ENCODE assay signal across 24 cellular contexts in genomic region chr17:36459045-36459444, GRCh38. TPM values are rescaled to one million over a fixed set of nuclear protein-coding genes. Genes with fewer than 3 reads are reported as not detected.
DNase-seq lines count a peak whose midpoint lies in the region; ATAC-seq and TF ChIP-seq lines count a peak whose summit lies in the region.
"Had no signal": no experiment of that assay in that cellular context is flagged by ENCODE, and none has a peak within 500 bp of the region (broad histone marks: within the 10 kb centered on the region; RNA-seq: fewer than 3 reads in every experiment).

No MANE protein-coding gene starts in this region.

- H2AFZ ChIP-seq in IMR-90 (replicated peaks; ENCODE audit: low read length, poor library complexity): peak overlapping the region; percentile 14

- no peak overlapping the region for H3K4ac ChIP-seq in IMR-90 (ENCODE audit: low read depth, low read length)

- H3K36me3 ChIP-seq in IMR-90 (ENCODE audit: control insufficient read depth, insufficient read depth, low read length) (no peaks in the 10 kb centered on the region), A673 (ENCODE audit: insufficient read depth, low read length, poor library complexity, severe bottlenecking) (no peaks in the 10 kb centered on the region)
- H3K36me3 ChIP-seq: BE2C, BLaER1 had no signal

- H4K8ac ChIP-seq in IMR-90 (ENCODE audit: low read depth in 2 of 2, low read length in 2 of 2): no peak overlapping the region

- H2BK20ac ChIP-seq in IMR-90 (ENCODE audit: low read depth, low read length): no peak overlapping the region

- H2BK5ac ChIP-seq in IMR-90 (ENCODE audit: low read depth, low read length, poor library complexity, severe bottlenecking): no peak overlapping the region

- H3K9ac ChIP-seq in IMR-90 (ENCODE audit: low read depth, low read length): no peak overlapping the region
- H3K9ac ChIP-seq: BLaER1 had no signal

- intact Hi-C loops in IMR-90 (cut with micrococcal nuclease): no loop called here
- intact Hi-C loops in posterior vena cava (cut with DNase I): no loop called here
- intact Hi-C loops in A673 (cut with micrococcal nuclease; ENCODE audit: unreplicated experiment): no loop called here

- H4K91ac ChIP-seq in IMR-90 (ENCODE audit: insufficient read depth, low read depth, low read length): no peak overlapping the region

- no peak overlapping the region for H2BK15ac ChIP-seq in IMR-90 (ENCODE audit: low read depth, low read length)

- 63% methylated on average over 2 of the region's 5 CpGs; no CpG with 5 or more reads in 1 of the 2 experiments for WGBS in IMR-90 (ENCODE audit: extremely low coverage in 2 of 2, insufficient read length in 1 of 2), 2 experiments

- no TSS peak for BruUV-seq in IMR-90 (replicated peaks; lab: Mats Ljungman, UMichigan)
- BruUV-seq in A673 (replicated peaks; lab: Mats Ljungman, UMichigan): no TSS peak

- H3K9me1 ChIP-seq in IMR-90 (ENCODE audit: insufficient read depth, low read length): no peaks in the 10 kb centered on the region

- TF ChIP-seq CTCF in IMR-90 (conservative IDR thresholded peaks at IDR 0.05; ENCODE audit: low read depth, low read length) (no peak), A673 (conservative IDR thresholded peaks at IDR 0.05; ENCODE audit: low read depth, low read length) (no peak)

- CTCF ChIA-PET in IMR-90 (lab: Yijun Ruan, JAX) (no interaction called here), A673 (lab: Charles Lee) (no interaction called here)

- no peak for TF ChIP-seq RAD21 in IMR-90 (IDR thresholded peaks at IDR 0.05; ENCODE audit: low read length)

- H3K79me1 ChIP-seq in IMR-90 (ENCODE audit: low read depth in 1 of 2, low read length in 2 of 2): no peaks in the 10 kb centered on the region

- ATAC-seq in IMR-90 (ENCODE audit: low read depth): no peak
- ATAC-seq: A549, GM12878 had no signal

- H3K27me3 ChIP-seq in IMR-90 (ENCODE audit: control insufficient read depth, insufficient read depth, low read length) (no peaks in the 10 kb centered on the region), A673 (replicated peaks; ENCODE audit: insufficient read depth, low read depth, low read length, poor library complexity) (peaks cover 4% of the 10 kb centered on the region)
- H3K27me3 ChIP-seq: BLaER1 had no signal

- no peak overlapping the region for H2AK9ac ChIP-seq in IMR-90 (replicated peaks; ENCODE audit: low read depth, low read length, poor library complexity)

- H3K56ac ChIP-seq in IMR-90 (ENCODE audit: extremely low read depth, insufficient read depth, low read length): no peak overlapping the region

- no peaks in the 10 kb centered on the region for H3K9me3 ChIP-seq in IMR-90 (ENCODE audit: control insufficient read depth, insufficient read depth, low read length)
- no peaks in the 10 kb centered on the region for H3K9me3 ChIP-seq in A673 (ENCODE audit: low read depth, low read length, poor library complexity, severe bottlenecking)
- H3K9me3 ChIP-seq: A549, BE2C, BLaER1 had no signal

- H2AK5ac ChIP-seq in IMR-90 (ENCODE audit: low read depth, low read length): no peak overlapping the region

- in situ Hi-C loops in IMR-90 (cut with MboI; ENCODE audit: low sequenced_read_pairs): loop anchor here (25.0 kb wide), 1 partner anchor 247 kb away; the partner anchor contains the start of gene CCL4L2

- H3K18ac ChIP-seq in IMR-90 (ENCODE audit: low read depth, low read length): no peak overlapping the region

- DNase-seq in H4 (ENCODE audit: low spot score) (peak; percentile 1), IMR-90 (no peak), mesenteric fat pad (ENCODE audit: low spot score) (peak; percentile 62), posterior vena cava (ENCODE audit: low spot score) (peak; percentile 54), A673 (ENCODE audit: low spot score) (no peak), NCI-H226 (no peak)
- DNase-seq in activated CD4-positive, alpha-beta T cell treated with anti-CD3 and anti-CD28 coated beads for 4 hours: no peak
- DNase-seq: ACHN; BE2C; C1 segment of cervical spinal cord; CD4-positive, alpha-beta memory T cell; CD4-positive, CD25-positive, alpha-beta regulatory T cell; CD8-positive, alpha-beta memory T cell; COR-L47; DMS 273 treated with DMSO at 0.1 percent for 48 hours; DMS153; DMS79; DND-41; EL; GDM1 had no signal

- POLR2A ChIA-PET in IMR-90 (lab: Charles Lee; ENCODE audit: unreplicated experiment): no interaction called here
- POLR2A ChIA-PET in A673 (lab: Charles Lee; ENCODE audit: low non-redundant PET): no interaction called here

- no peaks in the 10 kb centered on the region for H4K20me1 ChIP-seq in IMR-90 (ENCODE audit: insufficient read depth, low read length)
- H4K20me1 ChIP-seq: BLaER1 had no signal

- H3K4me1 ChIP-seq in IMR-90 (ENCODE audit: control insufficient read depth, insufficient read depth, low read length): no peaks in the 10 kb centered on the region
- H3K4me1 ChIP-seq in A673 (ENCODE audit: insufficient read depth, low read length, poor library complexity, severe bottlenecking): no peaks in the 10 kb centered on the region
- H3K4me1 ChIP-seq: A549, BE2C had no signal

- no peak overlapping the region for H3K23ac ChIP-seq in IMR-90 (ENCODE audit: low read depth, low read length)

- H3K14ac ChIP-seq in IMR-90 (replicated peaks; ENCODE audit: low read depth, low read length): no peak overlapping the region

- no peak overlapping the region for H3K4me2 ChIP-seq in IMR-90 (ENCODE audit: low read depth, low read length)
- H3K4me2 ChIP-seq: A549, BLaER1 had no signal

- H3K4me3 ChIP-seq in IMR-90 (ENCODE audit: insufficient read depth, low read depth, low read length): no peak overlapping the region
- H3K4me3 ChIP-seq in A673 (ENCODE audit: low read depth, low read length, poor library complexity, severe bottlenecking): no peak overlapping the region
- H3K4me3 ChIP-seq: A549, BLaER1, GM12878 had no signal

- no peak overlapping the region for H4K5ac ChIP-seq in IMR-90 (ENCODE audit: low read depth, low read length)

- H3K27ac ChIP-seq in IMR-90 (ENCODE audit: insufficient read depth, low read length) (no peak overlapping the region), A673 (ENCODE audit: low read depth, low read length, poor library complexity, severe bottlenecking) (no peak overlapping the region)
- H3K27ac ChIP-seq: 22Rv1, A549, BLaER1 had no signal

- no peak for TF ChIP-seq POLR2A in IMR-90 (IDR thresholded peaks at IDR 0.05; ENCODE audit: low read depth, low read length)

- no peak overlapping the region for H2BK120ac ChIP-seq in IMR-90 (ENCODE audit: low read depth, low read length)

- dilution Hi-C loops in IMR-90 (cut with HindIII; ENCODE audit: low sequenced_read_pairs, unreplicated experiment): no loop called here

TF ChIP-seq in IMR-90, 13 proteins besides CTCF, POLR2A, EP300 and RAD21:
- TF ChIP-seq ELK1 (IDR thresholded peaks at IDR 0.05; ENCODE audit: borderline replicate concordance, low read depth, low read length) (no peak), FOS (IDR thresholded peaks at IDR 0.05; ENCODE audit: low read depth, low read length) (no peak), MAFK (IDR thresholded peaks at IDR 0.05; ENCODE audit: low read depth, low read length) (no peak), RFX5 (IDR thresholded peaks at IDR 0.05; ENCODE audit: low read depth, low read length) (no peak), USF2 (IDR thresholded peaks at IDR 0.05; ENCODE audit: low read depth, low read length) (no peak), RCOR1 (IDR thresholded peaks at IDR 0.05; ENCODE audit: insufficient replicate concordance, low read length) (no peak), MAZ (IDR thresholded peaks at IDR 0.05; ENCODE audit: borderline replicate concordance, low read depth, low read length) (no peak), CEBPB (IDR thresholded peaks at IDR 0.05; ENCODE audit: low read depth, low read length) (no peak)
TF ChIP-seq in IMR-90: peak in this region for 0.

RNA-seq across cellular contexts. Expression of gene ZNHIT3, which starts 27.4 kb away (rescaled TPM):
- 44.9 and 62.0 TPM in 2 replicates for total RNA-seq in H4 (2014; rRNA removed; shearing (Covaris generic))
- total RNA-seq in IMR-90 (2012; rRNA removed) (27.8 and 35.3 TPM in 2 replicates), mesenteric fat pad (19.1 TPM), posterior vena cava (10 to 100 TPM; 20.7 to 20.9 TPM), A673 (2021) (30.4 and 35.2 TPM in 2 replicates)
- 47.4 and 52.3 TPM in 2 replicates for polyA plus RNA-seq in IMR-90 (2012; rRNA removed)
- polyA plus RNA-seq in IMR-90 (2012; cell fraction: cytosol; rRNA removed): 15.1 and 39.8 TPM in 2 replicates
- polyA plus RNA-seq in IMR-90 (2012; cell fraction: nucleus; rRNA removed; ENCODE audit: low replicate concordance): 4.4 and 18.5 TPM in 2 replicates

Comparison
In these comparisons a context has a peak if more than half of its experiments do, and no peak if none do; other contexts are left out.
1. DNase-seq: peak in H4 (single experiment), mesenteric fat pad (single experiment) and posterior vena cava (single experiment); none in IMR-90 (single experiment), A673 (single experiment), activated CD4-positive, alpha-beta T cell treated with anti-CD3 and anti-CD28 coated beads for 4 hours (0 of 2) and NCI-H226 (single experiment).